In the genomic region with DNA sequence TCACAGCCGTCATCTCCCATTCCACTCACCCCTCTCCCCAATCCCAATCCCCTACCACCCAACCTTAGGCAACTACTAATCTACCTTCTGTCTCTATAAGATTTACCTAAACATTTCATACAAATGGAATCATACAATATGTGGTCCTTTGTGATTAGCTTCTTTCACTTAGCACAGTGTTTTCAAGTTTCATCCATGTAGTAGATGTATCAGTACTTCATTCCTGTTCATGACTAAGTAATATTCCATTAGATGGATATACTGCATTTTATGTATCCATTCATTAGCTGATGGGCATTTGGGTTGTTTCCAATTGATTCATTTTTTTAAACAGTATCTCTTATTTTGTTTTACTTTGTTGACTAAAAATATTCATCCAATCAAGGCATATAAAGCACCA, we compare ENCODE assay signal across 1 cellular context.
TF ChIP-seq lines count a peak whose summit lies in the region.

No MANE protein-coding gene starts in this region.

TF ChIP-seq in SK-N-SH treated with all-trans-retinoic acid at 6 μM for 48 hours, 23 proteins besides CTCF, POLR2A, EP300 and RAD21 (continued from another document):
- TF ChIP-seq, protein P1, sequence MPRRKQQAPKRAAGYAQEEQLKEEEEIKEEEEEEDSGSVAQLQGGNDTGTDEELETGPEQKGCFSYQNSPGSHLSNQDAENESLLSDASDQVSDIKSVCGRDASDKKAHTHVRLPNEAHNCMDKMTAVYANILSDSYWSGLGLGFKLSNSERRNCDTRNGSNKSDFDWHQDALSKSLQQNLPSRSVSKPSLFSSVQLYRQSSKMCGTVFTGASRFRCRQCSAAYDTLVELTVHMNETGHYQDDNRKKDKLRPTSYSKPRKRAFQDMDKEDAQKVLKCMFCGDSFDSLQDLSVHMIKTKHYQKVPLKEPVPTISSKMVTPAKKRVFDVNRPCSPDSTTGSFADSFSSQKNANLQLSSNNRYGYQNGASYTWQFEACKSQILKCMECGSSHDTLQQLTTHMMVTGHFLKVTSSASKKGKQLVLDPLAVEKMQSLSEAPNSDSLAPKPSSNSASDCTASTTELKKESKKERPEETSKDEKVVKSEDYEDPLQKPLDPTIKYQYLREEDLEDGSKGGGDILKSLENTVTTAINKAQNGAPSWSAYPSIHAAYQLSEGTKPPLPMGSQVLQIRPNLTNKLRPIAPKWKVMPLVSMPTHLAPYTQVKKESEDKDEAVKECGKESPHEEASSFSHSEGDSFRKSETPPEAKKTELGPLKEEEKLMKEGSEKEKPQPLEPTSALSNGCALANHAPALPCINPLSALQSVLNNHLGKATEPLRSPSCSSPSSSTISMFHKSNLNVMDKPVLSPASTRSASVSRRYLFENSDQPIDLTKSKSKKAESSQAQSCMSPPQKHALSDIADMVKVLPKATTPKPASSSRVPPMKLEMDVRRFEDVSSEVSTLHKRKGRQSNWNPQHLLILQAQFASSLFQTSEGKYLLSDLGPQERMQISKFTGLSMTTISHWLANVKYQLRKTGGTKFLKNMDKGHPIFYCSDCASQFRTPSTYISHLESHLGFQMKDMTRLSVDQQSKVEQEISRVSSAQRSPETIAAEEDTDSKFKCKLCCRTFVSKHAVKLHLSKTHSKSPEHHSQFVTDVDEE (CRISPR knock-in tag; IDR thresholded peaks at IDR 0.05): no peak
- TF ChIP-seq ZNF565 (CRISPR knock-in tag; conservative IDR thresholded peaks at IDR 0.05; ENCODE audit: low read depth) (no peak), ZNF8 (CRISPR knock-in tag; IDR thresholded peaks at IDR 0.05) (no peak), ZC3H10 (CRISPR knock-in tag; IDR thresholded peaks at IDR 0.05) (no peak)
- TF ChIP-seq, protein P2, sequence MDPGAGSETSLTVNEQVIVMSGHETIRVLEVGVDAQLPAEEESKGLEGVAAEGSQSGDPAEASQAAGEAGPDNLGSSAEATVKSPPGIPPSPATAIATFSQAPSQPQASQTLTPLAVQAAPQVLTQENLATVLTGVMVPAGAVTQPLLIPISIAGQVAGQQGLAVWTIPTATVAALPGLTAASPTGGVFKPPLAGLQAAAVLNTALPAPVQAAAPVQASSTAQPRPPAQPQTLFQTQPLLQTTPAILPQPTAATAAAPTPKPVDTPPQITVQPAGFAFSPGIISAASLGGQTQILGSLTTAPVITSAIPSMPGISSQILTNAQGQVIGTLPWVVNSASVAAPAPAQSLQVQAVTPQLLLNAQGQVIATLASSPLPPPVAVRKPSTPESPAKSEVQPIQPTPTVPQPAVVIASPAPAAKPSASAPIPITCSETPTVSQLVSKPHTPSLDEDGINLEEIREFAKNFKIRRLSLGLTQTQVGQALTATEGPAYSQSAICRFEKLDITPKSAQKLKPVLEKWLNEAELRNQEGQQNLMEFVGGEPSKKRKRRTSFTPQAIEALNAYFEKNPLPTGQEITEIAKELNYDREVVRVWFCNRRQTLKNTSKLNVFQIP (CRISPR knock-in tag; IDR thresholded peaks at IDR 0.05; ENCODE audit: borderline replicate concordance, low read depth): no peak
- TF ChIP-seq, protein P3, sequence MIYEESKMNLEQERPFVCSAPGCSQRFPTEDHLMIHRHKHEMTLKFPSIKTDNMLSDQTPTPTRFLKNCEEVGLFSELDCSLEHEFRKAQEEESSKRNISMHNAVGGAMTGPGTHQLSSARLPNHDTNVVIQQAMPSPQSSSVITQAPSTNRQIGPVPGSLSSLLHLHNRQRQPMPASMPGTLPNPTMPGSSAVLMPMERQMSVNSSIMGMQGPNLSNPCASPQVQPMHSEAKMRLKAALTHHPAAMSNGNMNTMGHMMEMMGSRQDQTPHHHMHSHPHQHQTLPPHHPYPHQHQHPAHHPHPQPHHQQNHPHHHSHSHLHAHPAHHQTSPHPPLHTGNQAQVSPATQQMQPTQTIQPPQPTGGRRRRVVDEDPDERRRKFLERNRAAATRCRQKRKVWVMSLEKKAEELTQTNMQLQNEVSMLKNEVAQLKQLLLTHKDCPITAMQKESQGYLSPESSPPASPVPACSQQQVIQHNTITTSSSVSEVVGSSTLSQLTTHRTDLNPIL (CRISPR knock-in tag; IDR thresholded peaks at IDR 0.05; ENCODE audit: low read depth): no peak
TF ChIP-seq in SK-N-SH treated with all-trans-retinoic acid at 6 μM for 48 hours: peak in this region for 0.
